Comparison of ENCODE assay signal across 14 cellular contexts in genomic region chr6:35011096-35012041, GRCh38.
A peak's percentile ranks its signal among the peaks of the same experiment; 100 is the strongest.
DNase-seq lines count a peak whose midpoint lies in the region; ATAC-seq and TF ChIP-seq lines count a peak whose summit lies in the region.
"Had no signal": no experiment of that assay in that cellular context is flagged by ENCODE, and none has a peak within 500 bp of the region (broad histone marks: within the 10 kb centered on the region; RNA-seq: fewer than 3 reads in every experiment).

No MANE protein-coding gene starts in this region.

- H3K4me3 Mint-ChIP-seq in nephron progenitor cell = no peak overlapping the region
- H3K4me3 Mint-ChIP-seq: neural crest cell had no signal

- TF ChIP-seq CTCF in OCI-LY3 (IDR thresholded peaks at IDR 0.05; ENCODE audit: low read depth, low read length) (no peak), nephron progenitor cell (IDR thresholded peaks at IDR 0.05) (no peak), mucosa of descending colon (IDR thresholded peaks at IDR 0.05) (no peak)

- H3K4me3 ChIP-seq in OCI-LY3 (ENCODE audit: low read length) (no peak overlapping the region), mucosa of descending colon (no peak overlapping the region)
- H3K4me3 ChIP-seq: heart left ventricle, skin epidermis had no signal

- H3K27ac ChIP-seq in OCI-LY3 (ENCODE audit: low read length) = no peak overlapping the region
- H3K27ac ChIP-seq: HL-60, skin epidermis had no signal

- H3K27me3 Mint-ChIP-seq in nephron progenitor cell (ENCODE audit: low read depth, poor library complexity) = no peaks in the 10 kb centered on the region

- peak overlapping the region; percentile 21 for H3K27ac Mint-ChIP-seq in nephron progenitor cell

- intact Hi-C loops in sciatic nerve (cut with DNase I) (no loop called here), mucosa of descending colon (cut with DNase I, micrococcal nuclease) (no loop called here)

- no peak for DNase-seq in activated CD4-positive, CD25-positive, alpha-beta regulatory T cell treated with anti-CD3 and anti-CD28 coated beads, Interleukin-2, amount 50 U/mL, for 72 hours
- DNase-seq in GM19238 (ENCODE audit: insufficient read length, low spot score) (peak; percentile 12), nephron progenitor cell (no peak), sciatic nerve (ENCODE audit: low spot score) (no peak), mucosa of descending colon (no peak), NCI-H748 treated with DMSO at 0.1 percent for 48 hours (lab: John Stamatoyannopoulos, UW) (no peak)
- DNase-seq: ACHN, heart left ventricle, NCI-H2227 treated with DMSO at 0.1 percent for 48 hours had no signal

- peak; percentile 87 to 93 for ATAC-seq in activated CD4-positive, CD25-positive, alpha-beta regulatory T cell treated with anti-CD3 and anti-CD28 coated beads, Interleukin-2, amount 50 U/mL, for 24 hours
- ATAC-seq in sciatic nerve (no peak), mucosa of descending colon (no peak)

- H3K36me3 ChIP-seq in OCI-LY3 (replicated peaks; ENCODE audit: low read depth, low read length) = no peaks in the 10 kb centered on the region
- no peaks in the 10 kb centered on the region for H3K36me3 ChIP-seq in mucosa of descending colon (ENCODE audit: low read depth)

- H3K36me3 Mint-ChIP-seq in nephron progenitor cell (ENCODE audit: low read depth) = peaks cover 25% of the 10 kb centered on the region

- H4K20me1 ChIP-seq in OCI-LY3 (ENCODE audit: insufficient read depth, low read length) = no peaks in the 10 kb centered on the region

- H3K9me3 Mint-ChIP-seq in nephron progenitor cell = no peaks in the 10 kb centered on the region

- no peak overlapping the region for H3K9ac ChIP-seq in OCI-LY3 (ENCODE audit: low read length)

- H3K9me3 ChIP-seq in OCI-LY3 (ENCODE audit: insufficient read depth, low read length) (no peaks in the 10 kb centered on the region), mucosa of descending colon (no peaks in the 10 kb centered on the region)
- H3K9me3 ChIP-seq: heart left ventricle had no signal

- peaks cover 13% of the 10 kb centered on the region for H3K4me1 ChIP-seq in OCI-LY3 (ENCODE audit: low read length)
- no peaks in the 10 kb centered on the region for H3K4me1 ChIP-seq in mucosa of descending colon (ENCODE audit: low read depth)

- H3K4me2 ChIP-seq in OCI-LY3 (ENCODE audit: low read length) = peak overlapping the region; percentile 33

- peaks cover 49% of the 10 kb centered on the region for H3K4me1 Mint-ChIP-seq in nephron progenitor cell

- H2AFZ ChIP-seq in OCI-LY3 (ENCODE audit: low read depth, low read length) = no peak overlapping the region

- no peaks in the 10 kb centered on the region for H3K27me3 ChIP-seq in OCI-LY3 (ENCODE audit: low read depth, low read length)
- H3K27me3 ChIP-seq: heart left ventricle had no signal

- H3K79me2 ChIP-seq in OCI-LY3 (ENCODE audit: low read length) = no peaks in the 10 kb centered on the region

Comparison
In these comparisons a context has a peak if more than half of its experiments do, and no peak if none do; other contexts are left out.
1. ATAC-seq: peak in activated CD4-positive, CD25-positive, alpha-beta regulatory T cell treated with anti-CD3 and anti-CD28 coated beads, Interleukin-2, amount 50 U/mL, for 24 hours (2 of 2); none in sciatic nerve (single experiment) and mucosa of descending colon (single experiment).